17 cellular contexts compared by ENCODE assay signal in genomic region chr10:93272884-93273675, GRCh38.
"Had no signal": no experiment of that assay in that cellular context is flagged by ENCODE, and none has a peak within 500 bp of the region (broad histone marks: within the 10 kb centered on the region; RNA-seq: fewer than 3 reads in every experiment).

No MANE protein-coding gene starts in this region.

- H3K36me3 ChIP-seq: brain microvascular endothelial cell, prostate gland had no signal

- H3K27me3 ChIP-seq: brain microvascular endothelial cell had no signal

- H3K4me3 ChIP-seq: coronary artery, prostate gland had no signal

- ATAC-seq: activated T-helper 17 cell treated with anti-CD3 and anti-CD28 coated beads, Interleukin-2, amount 50 U/mL, for 72 hours; left ventricle myocardium superior; natural killer cell; right cardiac atrium had no signal

- H3K4me1 ChIP-seq: prostate gland had no signal

- H3K9me3 ChIP-seq: prostate gland had no signal

- H3K27ac ChIP-seq: brain microvascular endothelial cell, coronary artery, prostate gland had no signal

- DNase-seq: activated CD4-positive, CD25-positive, alpha-beta regulatory T cell treated with anti-CD3 and anti-CD28 coated beads, Interleukin-2, amount 50 U/mL, for 72 hours; activated naive CD4-positive, alpha-beta T cell treated with Interleukin-2 at 50 U/mL for 16 hours; anterior cingulate cortex; brain microvascular endothelial cell; foreskin fibroblast; hippocampal formation; kidney; left ventricle myocardium superior; natural killer cell; occipital lobe; right cardiac atrium; small intestine; stimulated activated CD4-positive, alpha-beta T cell treated with anti-CD3 and anti-CD28 coated beads, Interleukin-4, amount 100 ng/mL, for 24 hours; stimulated activated naive CD4-positive, alpha-beta T cell treated with Interleukin-2 at 50 U/mL for 16 hours had no signal
